ENCODE assay signal across 16 cellular contexts in the genomic region with DNA sequence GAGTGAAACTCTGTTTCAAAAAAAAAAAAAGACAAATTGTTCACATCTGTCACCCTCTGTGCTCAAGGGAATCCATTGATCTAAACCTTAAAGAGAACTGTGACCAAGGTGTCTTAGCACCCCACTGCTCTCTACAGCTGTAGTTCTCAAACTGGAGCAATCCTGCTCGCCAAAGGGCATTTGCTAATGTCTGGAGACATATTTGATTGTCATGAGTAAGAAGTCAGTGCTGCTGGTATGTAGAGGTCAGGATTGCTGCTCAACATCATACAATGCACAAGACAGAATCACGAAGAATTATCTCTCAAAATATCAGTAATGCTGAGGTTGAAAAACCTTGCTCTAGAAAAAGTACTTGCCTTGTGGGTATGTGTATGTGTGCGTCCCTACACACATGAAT. TPM values are rescaled to one million over a fixed set of nuclear protein-coding genes. Genes with fewer than 3 reads are reported as not detected.
DNase-seq lines count a peak whose midpoint lies in the region; ATAC-seq and TF ChIP-seq lines count a peak whose summit lies in the region.
"Had no signal": no experiment of that assay in that cellular context is flagged by ENCODE, and none has a peak within 500 bp of the region (broad histone marks: within the 10 kb centered on the region; RNA-seq: fewer than 3 reads in every experiment).

No MANE protein-coding gene starts in this region.

- H3K4me1 Mint-ChIP-seq in type B pancreatic cell (ENCODE audit: unreplicated experiment): peaks cover 45% of the 10 kb centered on the region

- WGBS in adrenal gland, 4 donors: 70 to 84% (median 83%) methylated on average over 3 of the region's 3 CpGs

- peaks cover 92% of the 10 kb centered on the region for H3K4me1 ChIP-seq in left ventricle myocardium inferior
- H3K4me1 ChIP-seq in Panc1 (ENCODE audit: control insufficient read depth, insufficient read depth, low read length): peaks cover 85% of the 10 kb centered on the region
- H3K4me1 ChIP-seq in adrenal gland (replicated peaks in 1 of 2): peaks cover 43 to 68% of the 10 kb centered on the region in 2 donors

- POLR2A ChIA-PET in Panc1 (lab: Charles Lee): no interaction called here

- peak overlapping the region; percentile 52 for H3K27ac Mint-ChIP-seq in type B pancreatic cell
- H3K27ac Mint-ChIP-seq: CD4-positive, alpha-beta memory T cell; HFFc6 had no signal

- peak overlapping the region; percentile 76 for H3K4me3 ChIP-seq in left ventricle myocardium inferior
- no peak overlapping the region for H3K4me3 ChIP-seq in Panc1 (ENCODE audit: low read depth in 2 of 2, low read length in 2 of 2)
- H3K4me3 ChIP-seq in adrenal gland: no peak overlapping the region
- H3K4me3 ChIP-seq: HAP-1 had no signal

- no TSS peak for BruUV-seq in Panc1 (replicated peaks; lab: Mats Ljungman, UMichigan)

- H3K36me3 Mint-ChIP-seq in type B pancreatic cell: no peaks in the 10 kb centered on the region
- H3K36me3 Mint-ChIP-seq: CD4-positive, alpha-beta memory T cell had no signal

- DNase-seq in left ventricle myocardium inferior (no peak), Right ventricle myocardium inferior (ENCODE audit: missing footprints) (no peak), Panc1 (ENCODE audit: low read depth, low spot score) (no peak), adrenal gland (no peak), type B pancreatic cell (ENCODE audit: extremely low spot score, unreplicated experiment) (no peak), pons (ENCODE audit: low spot score) (no peak)
- DNase-seq: C1 segment of cervical spinal cord; Calu3; CD4-positive, alpha-beta memory T cell; COR-L47; DMS53; DMS79 treated with DMSO at 0.1 percent for 48 hours; GF-D8; GOT3; HFFc6 had no signal

- intact Hi-C loops in left ventricle myocardium inferior (cut with micrococcal nuclease) (loop anchor here (10.0 kb wide), 1 partner anchor 63 kb away; no protein-coding TSS in a partner anchor), Right ventricle myocardium inferior (cut with DNase I) (loop anchor here (10.0 kb wide), 1 partner anchor 153 kb away; no protein-coding TSS in a partner anchor), Panc1 (cut with micrococcal nuclease; ENCODE audit: unreplicated experiment) (no loop called here), adrenal gland (cut with DNase I) (no loop called here)

- no peaks in the 10 kb centered on the region for H3K27me3 ChIP-seq in left ventricle myocardium inferior (ENCODE audit: low read depth)
- H3K27me3 ChIP-seq in Panc1 (ENCODE audit: control insufficient read depth, insufficient read depth, low read length): no peaks in the 10 kb centered on the region
- H3K27me3 ChIP-seq in adrenal gland: no peaks in the 10 kb centered on the region

- peaks cover 21% of the 10 kb centered on the region for H3K27me3 Mint-ChIP-seq in type B pancreatic cell

- peaks cover 14% of the 10 kb centered on the region for H3K9me3 Mint-ChIP-seq in type B pancreatic cell

- no peak for TF ChIP-seq CTCF in left ventricle myocardium inferior (IDR thresholded peaks at IDR 0.05; ENCODE audit: borderline replicate concordance)
- TF ChIP-seq CTCF in Panc1 (IDR thresholded peaks at IDR 0.05): no peak
- TF ChIP-seq CTCF in adrenal gland (IDR thresholded peaks at IDR 0.05): no peak
- no peak for TF ChIP-seq CTCF in type B pancreatic cell (conservative IDR thresholded peaks at IDR 0.05)

- peaks cover 7% of the 10 kb centered on the region for H3K36me3 ChIP-seq in left ventricle myocardium inferior
- no peaks in the 10 kb centered on the region for H3K36me3 ChIP-seq in Panc1 (ENCODE audit: control insufficient read depth, insufficient read depth, low read length)
- H3K36me3 ChIP-seq in adrenal gland (replicated peaks in 1 of 2): no peaks in the 10 kb centered on the region
- H3K36me3 ChIP-seq: HAP-1 had no signal

- ATAC-seq in Right ventricle myocardium inferior: no peak
- ATAC-seq in Panc1: no peak

- in situ Hi-C loops in Panc1 (cut with HindIII; ENCODE audit: low pct_unique_long_range_greater_than_20kb, low sequenced_read_pairs): no loop called here

- no peak overlapping the region for H3K4me3 Mint-ChIP-seq in type B pancreatic cell
- H3K4me3 Mint-ChIP-seq: CD4-positive, alpha-beta memory T cell; HFFc6 had no signal

- no peak for TF ChIP-seq POLR2A in adrenal gland (IDR thresholded peaks at IDR 0.05)

- peak overlapping the region; percentile 92 for H3K27ac ChIP-seq in left ventricle myocardium inferior (replicated peaks)
- peak overlapping the region; percentile 96 for H3K27ac ChIP-seq in Panc1 (ENCODE audit: low read length)
- peak overlapping the region in 3 of 5 donors; percentile 44 to 90 (median 84) for H3K27ac ChIP-seq in adrenal gland

- CTCF ChIA-PET in Panc1 (lab: Charles Lee): no interaction called here

- peaks cover 9% of the 10 kb centered on the region for H3K9me3 ChIP-seq in left ventricle myocardium inferior (replicated peaks)
- H3K9me3 ChIP-seq in Panc1 (ENCODE audit: control insufficient read depth, insufficient read depth, low read depth, low read length): no peaks in the 10 kb centered on the region; the same call in 1 of the 2 replicates
- H3K9me3 ChIP-seq in adrenal gland (replicated peaks in 1 of 3): no peaks in the 10 kb centered on the region
- H3K9me3 ChIP-seq: HAP-1 had no signal

RNA-seq across cellular contexts. Expression of a gene that starts 30.0 kb away (rescaled TPM):
- total RNA-seq in left ventricle myocardium inferior (674 TPM), Right ventricle myocardium inferior (730 TPM), Panc1 (2021; ENCODE audit: unreplicated experiment) (274 TPM), adrenal gland (100 to 1,000 TPM in 7 of 8 donors, 10 to 100 TPM in 1; 75.0 to 430 (median 307) TPM), type B pancreatic cell (ENCODE audit: low replicate concordance) (77.7 and 143 TPM in 2 replicates)
- polyA plus RNA-seq in Panc1 (2012; ENCODE audit: insufficient read length): 97.4 TPM
- 10 to 100 TPM; 42.9 to 74.5 (median 72.4) TPM for polyA plus RNA-seq in adrenal gland

Comparison
In these comparisons a context has a peak if more than half of its experiments do, and no peak if none do; other contexts are left out.
1. intact Hi-C loops: an anchor here in left ventricle myocardium inferior (10.0 kb wide) and Right ventricle myocardium inferior (10.0 kb wide); none called in Panc1 and adrenal gland.